Comparison of ENCODE assay signal across 2 cellular contexts in genomic region chr10:23364378-23364777, GRCh38.
TF ChIP-seq lines count a peak whose summit lies in the region.

No MANE protein-coding gene starts in this region.

TF ChIP-seq in GM12878, 131 proteins besides CTCF, POLR2A, EP300 and RAD21 (continued from another document):
- no peak for TF ChIP-seq GABPA (IDR thresholded peaks at IDR 0.05; ENCODE audit: low read depth)
- TF ChIP-seq RUNX3 (IDR thresholded peaks at IDR 0.05; ENCODE audit: low read length) = peak; percentile 44
- no peak for TF ChIP-seq MEF2B (IDR thresholded peaks at IDR 0.05; ENCODE audit: partially characterized antibody, poor library complexity, severe bottlenecking)
- TF ChIP-seq ZBED1 (IDR thresholded peaks at IDR 0.05; ENCODE audit: borderline replicate concordance) = no peak
- peak in 1 of 2 experiments; percentile 28; a peak in 1 of 4 replicates for TF ChIP-seq IKZF2 (IDR thresholded peaks at IDR 0.05)
- peak; percentile 81 for TF ChIP-seq JUNB (IDR thresholded peaks at IDR 0.05)
- peak; percentile 65 for TF ChIP-seq NFIC (IDR thresholded peaks at IDR 0.05; ENCODE audit: low read depth, low read length)

TF ChIP-seq in SK-N-SH treated with all-trans-retinoic acid at 6 μM for 48 hours, 23 proteins besides CTCF, POLR2A, EP300 and RAD21 (continued from another document):
- TF ChIP-seq TSHZ2 (CRISPR knock-in tag; IDR thresholded peaks at IDR 0.05) (no peak), ZC3H10 (CRISPR knock-in tag; IDR thresholded peaks at IDR 0.05) (no peak)
